ENCODE assay signal across 1 cellular context in genomic region chr16:1311212-1311737, GRCh38.
TF ChIP-seq lines count a peak whose summit lies in the region.

No MANE protein-coding gene starts in this region.

TF ChIP-seq in GM23338, 12 proteins besides CTCF, POLR2A, EP300 and RAD21 (continued from another document):
- TF ChIP-seq, protein P1, sequence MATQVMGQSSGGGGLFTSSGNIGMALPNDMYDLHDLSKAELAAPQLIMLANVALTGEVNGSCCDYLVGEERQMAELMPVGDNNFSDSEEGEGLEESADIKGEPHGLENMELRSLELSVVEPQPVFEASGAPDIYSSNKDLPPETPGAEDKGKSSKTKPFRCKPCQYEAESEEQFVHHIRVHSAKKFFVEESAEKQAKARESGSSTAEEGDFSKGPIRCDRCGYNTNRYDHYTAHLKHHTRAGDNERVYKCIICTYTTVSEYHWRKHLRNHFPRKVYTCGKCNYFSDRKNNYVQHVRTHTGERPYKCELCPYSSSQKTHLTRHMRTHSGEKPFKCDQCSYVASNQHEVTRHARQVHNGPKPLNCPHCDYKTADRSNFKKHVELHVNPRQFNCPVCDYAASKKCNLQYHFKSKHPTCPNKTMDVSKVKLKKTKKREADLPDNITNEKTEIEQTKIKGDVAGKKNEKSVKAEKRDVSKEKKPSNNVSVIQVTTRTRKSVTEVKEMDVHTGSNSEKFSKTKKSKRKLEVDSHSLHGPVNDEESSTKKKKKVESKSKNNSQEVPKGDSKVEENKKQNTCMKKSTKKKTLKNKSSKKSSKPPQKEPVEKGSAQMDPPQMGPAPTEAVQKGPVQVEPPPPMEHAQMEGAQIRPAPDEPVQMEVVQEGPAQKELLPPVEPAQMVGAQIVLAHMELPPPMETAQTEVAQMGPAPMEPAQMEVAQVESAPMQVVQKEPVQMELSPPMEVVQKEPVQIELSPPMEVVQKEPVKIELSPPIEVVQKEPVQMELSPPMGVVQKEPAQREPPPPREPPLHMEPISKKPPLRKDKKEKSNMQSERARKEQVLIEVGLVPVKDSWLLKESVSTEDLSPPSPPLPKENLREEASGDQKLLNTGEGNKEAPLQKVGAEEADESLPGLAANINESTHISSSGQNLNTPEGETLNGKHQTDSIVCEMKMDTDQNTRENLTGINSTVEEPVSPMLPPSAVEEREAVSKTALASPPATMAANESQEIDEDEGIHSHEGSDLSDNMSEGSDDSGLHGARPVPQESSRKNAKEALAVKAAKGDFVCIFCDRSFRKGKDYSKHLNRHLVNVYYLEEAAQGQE (IDR thresholded peaks at IDR 0.05; ENCODE audit: unreplicated experiment) = no peak
- TF ChIP-seq ZNF331 (CRISPR knock-in tag; IDR thresholded peaks at IDR 0.05; ENCODE audit: low read depth) = no peak
